25 cellular contexts compared by ENCODE assay signal in the genomic region with DNA sequence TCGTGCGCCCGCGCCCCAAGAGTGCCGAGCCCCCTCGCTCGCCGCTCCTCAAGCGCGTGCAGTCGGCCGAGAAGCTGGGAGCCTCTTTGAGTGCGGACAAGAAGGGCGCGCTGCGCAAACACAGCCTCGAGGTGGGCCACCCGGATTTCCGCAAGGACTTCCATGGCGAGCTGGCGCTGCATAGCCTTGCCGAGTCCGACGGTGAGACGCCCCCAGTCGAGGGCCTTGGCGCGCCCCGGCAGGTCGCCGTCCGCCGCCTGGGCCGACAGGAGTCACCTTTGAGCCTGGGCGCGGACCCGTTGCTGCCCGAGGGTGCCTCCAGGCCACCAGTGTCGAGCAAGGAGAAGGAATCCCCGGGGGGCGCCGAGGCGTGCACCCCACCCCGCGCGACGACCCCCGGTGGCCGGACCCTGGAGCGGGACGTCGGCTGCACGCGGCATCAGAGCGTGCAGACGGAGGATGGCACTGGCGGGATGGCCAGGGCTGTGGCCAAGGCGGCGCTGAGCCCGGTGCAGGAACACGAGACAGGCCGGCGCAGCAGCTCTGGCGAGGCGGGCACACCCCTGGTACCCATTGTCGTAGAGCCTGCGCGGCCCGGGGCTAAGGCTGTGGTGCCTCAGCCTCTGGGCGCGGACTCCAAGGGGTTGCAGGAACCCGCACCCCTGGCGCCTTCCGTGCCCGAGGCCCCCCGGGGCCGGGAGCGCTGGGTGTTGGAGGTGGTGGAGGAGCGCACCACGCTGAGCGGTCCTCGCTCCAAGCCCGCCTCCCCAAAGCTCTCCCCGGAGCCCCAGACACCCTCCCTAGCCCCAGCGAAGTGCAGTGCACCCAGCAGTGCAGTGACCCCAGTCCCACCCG. TPM values are rescaled to one million over a fixed set of nuclear protein-coding genes. Genes with fewer than 3 reads are reported as not detected.
DNase-seq lines count a peak whose midpoint lies in the region; TF ChIP-seq lines count a peak whose summit lies in the region.
"Had no signal": no experiment of that assay in that cellular context is flagged by ENCODE, and none has a peak within 500 bp of the region (broad histone marks: within the 10 kb centered on the region; RNA-seq: fewer than 3 reads in every experiment).

No MANE protein-coding gene starts in this region.

- H3K27ac ChIP-seq in C4-2B (peak overlapping the region; percentile 40; the same call in 1 of the 2 replicates), coronary artery (no peak overlapping the region), osteoblast (ENCODE audit: low read depth, low read length) (no peak overlapping the region)
- H3K27ac ChIP-seq: KMS-11, ovary, right lobe of liver, WERI-Rb-1 had no signal

- peaks cover 26% of the 10 kb centered on the region; the same call in 1 of the 2 replicates for H3K27me3 ChIP-seq in H7 (ENCODE audit: control insufficient read depth, insufficient read depth, low read length)
- H3K27me3 ChIP-seq in osteoblast (ENCODE audit: insufficient read depth, low read length): no peaks in the 10 kb centered on the region
- H3K27me3 ChIP-seq: ovary, right lobe of liver had no signal

- peak; percentile 45 for DNase-seq in H7
- DNase-seq in coronary artery (ENCODE audit: low spot score): no peak
- peak; percentile 67 for DNase-seq in osteoblast (ENCODE audit: insufficient read length, low spot score, missing footprints)
- DNase-seq in HK-2 (ENCODE audit: unreplicated experiment): no peak
- DNase-seq in NCI-H2081 (lab: John Stamatoyannopoulos, UW): no peak
- DNase-seq in SHP77 (lab: John Stamatoyannopoulos, UW): no peak
- no peak for DNase-seq in NCI-H1092 (lab: John Stamatoyannopoulos, UW)
- DNase-seq: activated naive CD8-positive, alpha-beta T cell treated with anti-CD3 and anti-CD28 coated beads, Interleukin-2, amount 10 ng/mL, durations not matched to agents 7 days and 5 days; mesenchymal stem cell; naive B cell; NCI-H1930; NCI-H345; OCI-M1; substantia nigra; T-helper 17 cell; WERI-Rb-1 had no signal

- no peak overlapping the region for H3K4me2 ChIP-seq in osteoblast (ENCODE audit: insufficient read depth, low read length)
- H3K4me2 ChIP-seq: KMS-11 had no signal

- H3K4me3 ChIP-seq in H7 (ENCODE audit: insufficient read depth, low read depth, low read length) (peak overlapping the region; percentile 28; the same call in 1 of the 2 replicates), coronary artery (peak overlapping the region; percentile 12), osteoblast (ENCODE audit: insufficient read depth, low read length) (no peak overlapping the region)
- H3K4me3 ChIP-seq: GM12878, ovary had no signal

- TF ChIP-seq CTCF in C4-2B (conservative IDR thresholded peaks at IDR 0.05) (no peak), coronary artery (IDR thresholded peaks at IDR 0.05) (no peak), osteoblast (IDR thresholded peaks at IDR 0.05; ENCODE audit: extremely low read depth, low read depth, low read length) (no peak)

- H2AFZ ChIP-seq in osteoblast (ENCODE audit: low read length): no peak overlapping the region

- H3K4me1 ChIP-seq in osteoblast (ENCODE audit: insufficient read depth, low read length): no peaks in the 10 kb centered on the region
- H3K4me1 ChIP-seq: right lobe of liver had no signal

- no peaks in the 10 kb centered on the region for H4K20me1 ChIP-seq in osteoblast (ENCODE audit: insufficient read depth, low read length)

- H3K36me3 ChIP-seq in H7 (replicated peaks; ENCODE audit: control insufficient read depth, insufficient read depth, low read length) (peaks cover 3% of the 10 kb centered on the region), osteoblast (ENCODE audit: insufficient read depth, low read length) (peaks cover 6% of the 10 kb centered on the region)
- H3K36me3 ChIP-seq: ovary had no signal

- H3K9me3 ChIP-seq in osteoblast (ENCODE audit: low read depth, low read length): no peaks in the 10 kb centered on the region
- H3K9me3 ChIP-seq: ovary, right lobe of liver had no signal

- no peaks in the 10 kb centered on the region for H3K79me2 ChIP-seq in osteoblast (ENCODE audit: insufficient read depth, low read length)

RNA-seq across cellular contexts. Expression of a gene that starts 7.1 kb away (rescaled TPM):
- total RNA-seq in H7 (2014; rRNA removed; shearing (Covaris generic)): 15.3 and 16.8 TPM in 2 replicates
- total RNA-seq in osteoblast: 48.1 and 61.0 TPM in 2 replicates

RNA-seq across cellular contexts. Expression of a gene that starts 12.9 kb away (rescaled TPM):
- total RNA-seq in H7 (2014; rRNA removed; shearing (Covaris generic)): 0.37 and 0.76 TPM in 2 replicates
- total RNA-seq in osteoblast: not detected in 2 replicates
- total RNA-seq: CD4-positive, CD25-positive, alpha-beta regulatory T cell; HT-29; kidney epithelial cell; T-helper 17 cell had no signal

RNA-seq across cellular contexts. Expression of a gene that starts 16.8 kb away (rescaled TPM):
- 42.3 and 59.4 TPM in 2 replicates for total RNA-seq in H7 (2014; rRNA removed; shearing (Covaris generic))
- 23.0 and 31.1 TPM in 2 replicates for total RNA-seq in osteoblast

RNA-seq across cellular contexts. Expression of a gene that starts 35.8 kb away (rescaled TPM):
- total RNA-seq in H7 (2014; rRNA removed; shearing (Covaris generic)): 5.5 and 7.0 TPM in 2 replicates
- total RNA-seq in osteoblast: 0.29 and 0.72 TPM in 2 replicates

RNA-seq across cellular contexts. Expression of a gene that starts 39.7 kb away (rescaled TPM):
- 1.3 TPM in 2 replicates for total RNA-seq in H7 (2014; rRNA removed; shearing (Covaris generic))
- not detected in 2 replicates for total RNA-seq in osteoblast
- total RNA-seq: activated naive CD8-positive, alpha-beta T cell treated with anti-CD3 and anti-CD28 coated beads, Interleukin-2, amount 10 ng/mL, durations not matched to agents 7 days and 5 days; activated T-helper 2 cell treated with anti-CD3 and anti-CD28 coated beads, Interferon-gamma antibody, Interleukin-2, Interleukin-4, amounts not matched to agents 10 μg/mL and 5 μg/mL and 100 μg/mL, durations not matched to agents 14 hours and 24 hours and 36 hours; CD4-positive, CD25-positive, alpha-beta regulatory T cell; ovary; right lobe of liver; T-helper 17 cell had no signal

Comparison
In these comparisons a context has a peak if more than half of its experiments do, and no peak if none do; other contexts are left out.
1. DNase-seq: peak in H7 (single experiment) and osteoblast (single experiment); none in coronary artery (single experiment), HK-2 (single experiment), NCI-H2081 (0 of 2), SHP77 (0 of 2) and NCI-H1092 (single experiment).